ENCODE assay signal across 8 cellular contexts in genomic region chr17:50198026-50198669, GRCh38. TPM values are rescaled to one million over a fixed set of nuclear protein-coding genes. Genes with fewer than 3 reads are reported as not detected.
DNase-seq lines count a peak whose midpoint lies in the region; ATAC-seq and TF ChIP-seq lines count a peak whose summit lies in the region.

No MANE protein-coding gene starts in this region.

- intact Hi-C loops in sciatic nerve (cut with DNase I) = no loop called here

- no peak for DNase-seq in BJ (ENCODE audit: low read depth)
- DNase-seq in RPMI7951 (ENCODE audit: low read depth) = peak; percentile 61
- DNase-seq in activated effector memory CD4-positive, alpha-beta T cell treated with Interleukin-2 at 50 U/mL for 16 hours = peak; percentile 38
- peak; percentile 68 to 79 for DNase-seq in cardiac muscle cell (ENCODE audit: low read depth in 1 of 2, low spot score in 1 of 2)
- peak; percentile 81 for DNase-seq in sciatic nerve (ENCODE audit: low spot score)

- H3K36me3 ChIP-seq in BJ (ENCODE audit: control insufficient read depth, insufficient read depth, low read length) (peaks cover 65% of the 10 kb centered on the region), HEK293 (ENCODE audit: control insufficient read depth in 2 of 2, insufficient read depth in 1 of 2, low read length in 2 of 2) (peaks cover 0 to 33% of the 10 kb centered on the region in 2 experiments; a peak in 1 of 3 replicates), cardiac muscle cell (peaks cover 30% of the 10 kb centered on the region)

- H3K9me3 ChIP-seq in HEK293 (ENCODE audit: control insufficient read depth, insufficient read depth, low read depth, low read length) (no peaks in the 10 kb centered on the region), cardiac muscle cell (ENCODE audit: low read depth) (no peaks in the 10 kb centered on the region)

- peak; percentile 62 for TF ChIP-seq CTCF in BJ (IDR thresholded peaks at IDR 0.05; ENCODE audit: insufficient read depth, low read depth, low read length)
- peak; percentile 56 for TF ChIP-seq CTCF in HEK293 (tag by site-specific recombination; IDR thresholded peaks at IDR 0.05)
- TF ChIP-seq CTCF in cardiac muscle cell (IDR thresholded peaks at IDR 0.05; ENCODE audit: low read depth, low read length) = peak; percentile 80

- H3K4me3 ChIP-seq in BJ (ENCODE audit: low read depth, low read length) = peak overlapping the region; percentile 97
- no peak overlapping the region for H3K4me3 ChIP-seq in HEK293 (ENCODE audit: low read depth, low read length)
- no peak overlapping the region for H3K4me3 ChIP-seq in cardiac muscle cell

- H3K4me1 ChIP-seq in HEK293 (ENCODE audit: control insufficient read depth, insufficient read depth, low read length) (no peaks in the 10 kb centered on the region), cardiac muscle cell (ENCODE audit: low read depth) (peaks cover 9% of the 10 kb centered on the region)

- ATAC-seq in sciatic nerve (no peak), GM21529 (IDR thresholded peaks at IDR 0.05; ENCODE audit: unreplicated experiment) (no peak), GM18517 (IDR thresholded peaks at IDR 0.05; ENCODE audit: unreplicated experiment) (no peak)

- no peak overlapping the region for H3K27ac ChIP-seq in HEK293 (ENCODE audit: extremely low read depth, low read depth, low read length)
- no peak overlapping the region for H3K27ac ChIP-seq in cardiac muscle cell

- POLR2A ChIA-PET in BJ (lab: Charles Lee) (interaction anchor here (2.1 to 3.2 kb wide), 2 partner anchors 20 to 70 kb away, joined by 6 to 16 read pairs; no protein-coding TSS in a partner anchor), HEK293 (lab: Yijun Ruan, JAX) (interaction anchor here (1.1 kb wide), 1 partner anchor 29 kb away, joined by 5 read pairs; no protein-coding TSS in a partner anchor)

- H3K27me3 ChIP-seq in BJ (ENCODE audit: control insufficient read depth, insufficient read depth, low read length) = no peaks in the 10 kb centered on the region
- H3K27me3 ChIP-seq in cardiac muscle cell = peaks cover 11% of the 10 kb centered on the region

- CTCF ChIA-PET in BJ (lab: Yijun Ruan, JAX) (interaction anchor here (0.7 to 3.5 kb wide), 7 partner anchors 12 to 70 kb away, joined by 3 to 46 read pairs (median 4); no protein-coding TSS in a partner anchor), HEK293 (lab: Yijun Ruan, JAX) (interaction anchor here (0.6 to 5.5 kb wide), 18 partner anchors 10 to 147 kb away, joined by 3 to 174 read pairs (median 6); partner anchors contain the start of genes SGCA and XYLT2)

TF ChIP-seq in HEK293, 187 proteins besides CTCF, POLR2A, EP300 and RAD21 (continues in another document):
- TF ChIP-seq ZNF362 (tag by site-specific recombination; IDR thresholded peaks at IDR 0.05) (no peak), ZNF514 (tag by site-specific recombination; IDR thresholded peaks at IDR 0.05) (no peak), ZBTB17 (tag by site-specific recombination; IDR thresholded peaks at IDR 0.05) (peak; percentile 55; the same call in 1 of the 2 replicates), ZNF121 (tag by site-specific recombination; IDR thresholded peaks at IDR 0.05) (no peak), ZBTB11 (tag by site-specific recombination; conservative IDR thresholded peaks at IDR 0.05; ENCODE audit: low read depth) (no peak), ZNF488 (tag by site-specific recombination; IDR thresholded peaks at IDR 0.05) (no peak), ZNF10 (tag by site-specific recombination; IDR thresholded peaks at IDR 0.05) (no peak), KLF17 (tag by site-specific recombination; IDR thresholded peaks at IDR 0.05) (no peak), ZNF544 (tag by site-specific recombination; IDR thresholded peaks at IDR 0.05) (no peak), ZBTB20 (tag by site-specific recombination; IDR thresholded peaks at IDR 0.05) (no peak), GLIS1 (tag by site-specific recombination; IDR thresholded peaks at IDR 0.05) (peak; percentile 69), ZFHX2 (tag by site-specific recombination; conservative IDR thresholded peaks at IDR 0.05) (no peak), ZNF114 (tag by site-specific recombination; IDR thresholded peaks at IDR 0.05) (no peak), ZNF580 (tag by site-specific recombination; IDR thresholded peaks at IDR 0.05) (no peak), INSM2 (tag by site-specific recombination; IDR thresholded peaks at IDR 0.05) (0 out of 2 replicates have a peak, but pooled peaks have one; percentile 35)

RNA-seq across cellular contexts. Expression of gene COL1A1, which starts 3.3 kb away (rescaled TPM):
- 1,679 and 2,161 TPM in 2 replicates for polyA plus RNA-seq in BJ (2011; rRNA removed)
- 4,131 and 5,702 TPM in 2 replicates for polyA minus RNA-seq in BJ (2011; rRNA and poly(A)+ RNA removed)
- total RNA-seq in RPMI7951 (2014; rRNA removed; shearing (Covaris generic)) = 239 and 259 TPM in 2 replicates
- total RNA-seq in cardiac muscle cell = 80.6 and 127 TPM in 2 replicates
- 212 and 261 TPM in 2 replicates for polyA plus RNA-seq in cardiac muscle cell
- 262 TPM for total RNA-seq in sciatic nerve

RNA-seq across cellular contexts. Expression of gene SGCA, which starts 32.3 kb away (rescaled TPM):
- polyA plus RNA-seq in BJ (2011; rRNA removed) (0.09 and 0.40 TPM in 2 replicates), cardiac muscle cell (69.9 and 90.6 TPM in 2 replicates)
- polyA minus RNA-seq in BJ (2011; rRNA and poly(A)+ RNA removed) = not detected in 2 replicates
- total RNA-seq in RPMI7951 (2014; rRNA removed; shearing (Covaris generic)) = not detected in 2 replicates
- total RNA-seq in cardiac muscle cell (57.5 and 63.3 TPM in 2 replicates), sciatic nerve (3.5 TPM)

RNA-seq across cellular contexts. Expression of gene PPP1R9B, which starts 47.7 kb away (rescaled TPM):
- polyA plus RNA-seq in BJ (2011; rRNA removed) (17.2 and 19.3 TPM in 2 replicates), cardiac muscle cell (6.0 and 6.2 TPM in 2 replicates)
- polyA minus RNA-seq in BJ (2011; rRNA and poly(A)+ RNA removed) = 27.3 and 31.6 TPM in 2 replicates
- 9.5 and 12.8 TPM in 2 replicates for total RNA-seq in RPMI7951 (2014; rRNA removed; shearing (Covaris generic))
- total RNA-seq in cardiac muscle cell (45.6 and 59.4 TPM in 2 replicates), sciatic nerve (58.8 TPM)

Comparison
In these comparisons a context has a peak if more than half of its experiments do, and no peak if none do; other contexts are left out.
1. RNA of gene SGCA, which starts 32.3 kb away (total RNA-seq): 57.5 to 63.3 TPM in cardiac muscle cell; 3.5 TPM in sciatic nerve (single experiment) and not detected in RPMI7951; every median in the first group is over 10 times any median in the second.
2. Peak in every context shown above with its lines, with median percentiles within 50 percentile points of each other: CTCF ChIP-seq.